In the genomic region with DNA sequence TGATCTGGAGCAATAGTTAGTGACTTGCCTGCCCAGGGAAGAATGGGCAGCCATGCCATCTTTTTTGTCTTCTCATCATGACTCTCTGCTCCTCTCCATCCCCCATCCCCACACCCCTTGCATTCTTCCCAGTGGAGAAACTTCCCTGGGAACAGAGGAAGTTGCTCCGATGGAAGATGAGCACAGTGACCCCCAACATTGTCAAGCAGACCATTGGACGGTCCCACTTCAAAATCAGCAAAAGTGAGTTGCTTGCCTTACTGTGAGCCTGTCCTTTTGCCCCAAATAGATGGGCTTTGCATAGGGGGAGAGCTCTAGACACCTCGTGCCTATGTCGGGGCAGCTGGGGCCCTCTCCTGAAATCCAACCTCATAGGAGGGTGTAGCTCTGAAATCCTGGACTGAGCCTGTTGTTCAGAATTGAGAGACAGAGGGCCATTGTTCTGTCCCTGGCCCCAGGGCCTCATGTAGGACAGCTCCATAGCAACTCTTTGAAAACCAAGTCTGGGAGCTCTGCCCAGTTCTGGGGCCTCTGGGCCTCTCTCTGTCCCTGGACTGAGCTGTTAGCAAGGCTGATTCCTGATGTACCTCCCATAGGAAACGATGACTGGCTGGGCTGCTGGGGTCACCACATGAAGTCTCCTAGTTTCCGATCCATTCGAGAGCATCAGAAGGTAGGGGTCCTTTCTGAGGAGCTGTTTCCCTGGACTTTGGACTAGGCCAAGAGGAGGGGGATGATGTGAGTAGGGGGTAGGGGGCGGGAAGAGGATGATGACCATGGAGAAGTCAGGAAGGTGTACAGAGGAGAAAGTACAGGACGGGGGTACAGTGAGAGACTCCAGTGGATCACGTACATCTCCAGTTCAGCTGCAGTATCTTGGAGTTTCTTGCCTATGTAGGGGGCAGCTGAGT, we compare ENCODE assay signal across 9 cellular contexts. TPM values are rescaled to one million over a fixed set of nuclear protein-coding genes. Genes with fewer than 3 reads are reported as not detected.
DNase-seq lines count a peak whose midpoint lies in the region; TF ChIP-seq lines count a peak whose summit lies in the region.
"Had no signal": no experiment of that assay in that cellular context is flagged by ENCODE, and none has a peak within 500 bp of the region (broad histone marks: within the 10 kb centered on the region; RNA-seq: fewer than 3 reads in every experiment).

No MANE protein-coding gene starts in this region.

- peak overlapping the region; percentile 49 for H3K4me2 ChIP-seq in mammary epithelial cell (ENCODE audit: insufficient read depth, low read depth, low read length)

- H4K20me1 ChIP-seq in mammary epithelial cell (ENCODE audit: insufficient read depth, low read length): no peaks in the 10 kb centered on the region

- H3K9ac ChIP-seq in mammary epithelial cell (ENCODE audit: insufficient read depth, low read length): peak overlapping the region; percentile 58

- no TSS peak for BruUV-seq in mammary epithelial cell (replicated peaks; lab: Mats Ljungman, UMichigan)

- no peak for TF ChIP-seq CTCF in mammary epithelial cell (conservative IDR thresholded peaks at IDR 0.05 in 1 of 2, IDR thresholded peaks at IDR 0.05 in 1 of 2; ENCODE audit: extremely low read depth in 1 of 2, insufficient read depth in 1 of 2, low read depth in 1 of 2, low read length in 2 of 2)

- H3K79me2 ChIP-seq in mammary epithelial cell (ENCODE audit: insufficient read depth, low read length): peaks cover 6% of the 10 kb centered on the region

- no peak overlapping the region for H3K4me3 Mint-ChIP-seq in activated CD4-positive, alpha-beta memory T cell treated with anti-CD3 and anti-CD28 coated beads for 36 hours

- POLR2A ChIA-PET in activated CD4-positive, alpha-beta memory T cell treated with anti-CD3 and anti-CD28 coated beads for 36 hours (lab: Charles Lee): no interaction called here

- peak; percentile 79 for DNase-seq in M059J (ENCODE audit: low read depth)
- DNase-seq in mammary epithelial cell: peak; percentile 96
- peak; percentile 90 to 98 for DNase-seq in hippocampal formation (lab: John Stamatoyannopoulos, UW)
- DNase-seq in NCI-H82 (lab: John Stamatoyannopoulos, UW): no peak
- no peak for DNase-seq in activated gamma-delta T cell treated with Interleukin-2 at 50 U/mL for 16 hours
- no peak for DNase-seq in glomerular visceral epithelial cell (ENCODE audit: extremely low spot score)
- no peak for DNase-seq in activated CD4-positive, alpha-beta memory T cell treated with anti-CD3 and anti-CD28 coated beads for 36 hours
- DNase-seq: GOT3 had no signal

- CTCF ChIA-PET in mammary epithelial cell (lab: Charles Lee; ENCODE audit: low non-redundant PET): no interaction called here
- CTCF ChIA-PET in activated CD4-positive, alpha-beta memory T cell treated with anti-CD3 and anti-CD28 coated beads for 36 hours (lab: Charles Lee): interaction anchor here (0.9 to 2.2 kb wide), 5 partner anchors 19 to 151 kb away, joined by 3 to 11 read pairs (median 5); partner anchors contain the start of gene TTLL4

- H3K27ac Mint-ChIP-seq in activated CD4-positive, alpha-beta memory T cell treated with anti-CD3 and anti-CD28 coated beads for 36 hours: no peak overlapping the region

- H3K27ac ChIP-seq in mammary epithelial cell (ENCODE audit: insufficient read depth, low read depth, low read length) (peak overlapping the region; percentile 92), skin epidermis (peak overlapping the region in 14 of 21 experiments; percentile 2 to 85 (median 48))

- peaks cover 23% of the 10 kb centered on the region for H3K36me3 ChIP-seq in mammary epithelial cell (ENCODE audit: insufficient read depth, low read length)

- no peaks in the 10 kb centered on the region for H3K27me3 Mint-ChIP-seq in activated CD4-positive, alpha-beta memory T cell treated with anti-CD3 and anti-CD28 coated beads for 36 hours

- no peaks in the 10 kb centered on the region for H3K9me3 ChIP-seq in mammary epithelial cell (replicated peaks; ENCODE audit: insufficient read depth, low read length)

- H3K27me3 ChIP-seq in mammary epithelial cell (ENCODE audit: insufficient read depth, low read length): no peaks in the 10 kb centered on the region

- peaks cover 26% of the 10 kb centered on the region for H3K4me1 Mint-ChIP-seq in activated CD4-positive, alpha-beta memory T cell treated with anti-CD3 and anti-CD28 coated beads for 36 hours (ENCODE audit: low read depth)

- H3K9me3 Mint-ChIP-seq in activated CD4-positive, alpha-beta memory T cell treated with anti-CD3 and anti-CD28 coated beads for 36 hours: no peaks in the 10 kb centered on the region

- H3K36me3 Mint-ChIP-seq in activated CD4-positive, alpha-beta memory T cell treated with anti-CD3 and anti-CD28 coated beads for 36 hours: peaks cover 46% of the 10 kb centered on the region

- in situ Hi-C loops in mammary epithelial cell (cut with MboI; ENCODE audit: low sequenced_read_pairs in 2 of 2): no loop called here

- dilution Hi-C loops in mammary epithelial cell (cut with HindIII; ENCODE audit: low sequenced_read_pairs): no loop called here

- peaks cover 27% of the 10 kb centered on the region for H3K4me1 ChIP-seq in mammary epithelial cell (ENCODE audit: insufficient read depth, low read length)

- H3K4me3 ChIP-seq in mammary epithelial cell (replicated peaks in 1 of 3; ENCODE audit: insufficient read depth in 1 of 3, low read depth in 2 of 3, low read length in 3 of 3) (no peak overlapping the region), skin epidermis (no peak overlapping the region)

- 15% methylated on average over 6 of the region's 10 CpGs for WGBS in mammary epithelial cell (ENCODE audit: low coverage, missing lambda C conversion rate)

- peak overlapping the region; percentile 14 for H2AFZ ChIP-seq in mammary epithelial cell (ENCODE audit: low read depth, low read length)

- intact Hi-C loops in mammary epithelial cell (cut with micrococcal nuclease): no loop called here
- intact Hi-C loops in activated CD4-positive, alpha-beta memory T cell treated with anti-CD3 and anti-CD28 coated beads for 36 hours (cut with micrococcal nuclease): no loop called here

RNA-seq across cellular contexts. Expression of gene TTLL4, which starts 35.2 kb away (rescaled TPM):
- total RNA-seq in M059J (2014; rRNA removed; shearing (Covaris generic)): 9.5 and 17.9 TPM in 2 replicates
- total RNA-seq in mammary epithelial cell: 10 to 100 TPM; 31.3 to 47.3 TPM
- 34.2 TPM for polyA plus RNA-seq in mammary epithelial cell
- 96.9 TPM for polyA minus RNA-seq in mammary epithelial cell
- 10 to 100 TPM; 30.1 to 32.1 TPM for total RNA-seq in activated CD4-positive, alpha-beta memory T cell treated with anti-CD3 and anti-CD28 coated beads for 36 hours

RNA-seq across cellular contexts. Expression of gene CYP27A1, which starts 36.1 kb away (rescaled TPM):
- 2.7 and 5.2 TPM in 2 replicates for total RNA-seq in M059J (2014; rRNA removed; shearing (Covaris generic))
- 10 to 100 TPM in 1 of 2 donors, under 1 TPM in 1; 0.16 to 14.5 TPM for total RNA-seq in mammary epithelial cell
- polyA plus RNA-seq in mammary epithelial cell: 0.40 TPM
- not detected for polyA minus RNA-seq in mammary epithelial cell
- under 1 TPM in 1 of 2 experiments, not detected in 1; 0.10 TPM for total RNA-seq in activated CD4-positive, alpha-beta memory T cell treated with anti-CD3 and anti-CD28 coated beads for 36 hours

Comparison
In these comparisons a context has a peak if more than half of its experiments do, and no peak if none do; other contexts are left out.
1. DNase-seq: peak in M059J (single experiment), mammary epithelial cell (single experiment) and hippocampal formation (2 of 2); none in NCI-H82 (single experiment), activated gamma-delta T cell treated with Interleukin-2 at 50 U/mL for 16 hours (single experiment), glomerular visceral epithelial cell (single experiment) and activated CD4-positive, alpha-beta memory T cell treated with anti-CD3 and anti-CD28 coated beads for 36 hours (single experiment).